In genomic region chr2:7899241-7899640, GRCh38 we compare ENCODE assay signal across 17 cellular contexts.
DNase-seq lines count a peak whose midpoint lies in the region; ATAC-seq and TF ChIP-seq lines count a peak whose summit lies in the region.
"Had no signal": no experiment of that assay in that cellular context is flagged by ENCODE, and none has a peak within 500 bp of the region (broad histone marks: within the 10 kb centered on the region; RNA-seq: fewer than 3 reads in every experiment).

No MANE protein-coding gene starts in this region.

- H3K27ac Mint-ChIP-seq in activated naive CD8-positive, alpha-beta T cell treated with anti-CD3 and anti-CD28 coated beads, Interleukin-2, amount 10 ng/mL, durations not matched to agents 7 days and 5 days = peak overlapping the region; percentile 24
- no peak overlapping the region for H3K27ac Mint-ChIP-seq in activated naive CD8-positive, alpha-beta T cell treated with anti-CD3 and anti-CD28 coated beads, Interleukin-2, amount 50 U/mL, for 24 hours
- H3K27ac Mint-ChIP-seq: activated T-helper 17 cell treated with anti-CD3 and anti-CD28 coated beads, Interleukin-2, amount 50 U/mL, for 72 hours had no signal

- H3K4me3 ChIP-seq in SK-N-MC = peak overlapping the region; percentile 70
- no peak overlapping the region for H3K4me3 ChIP-seq in uterus
- H3K4me3 ChIP-seq: spleen had no signal

- no peak for TF ChIP-seq CTCF in uterus (IDR thresholded peaks at IDR 0.05)

- DNase-seq in activated naive CD8-positive, alpha-beta T cell treated with anti-CD3 and anti-CD28 coated beads, Interleukin-2, amount 10 ng/mL, durations not matched to agents 7 days and 5 days = no peak
- no peak for DNase-seq in activated naive CD8-positive, alpha-beta T cell treated with anti-CD3 and anti-CD28 coated beads, Interleukin-2, amount 50 U/mL, for 24 hours
- DNase-seq in NCI-H1436 treated with DMSO at 0.1 percent for 48 hours (lab: John Stamatoyannopoulos, UW) (peak; percentile 19), SK-N-MC (ENCODE audit: low read depth, low spot score) (peak; percentile 57), dermis blood vessel endothelial cell (no peak), OCI-M2 (lab: John Stamatoyannopoulos, UW; ENCODE audit: unreplicated experiment) (no peak), uterus (no peak)
- DNase-seq: activated CD8-positive, alpha-beta memory T cell treated with anti-CD3 and anti-CD28 coated beads for 24 hours; cerebellar nuclear complex; foreskin keratinocyte; left ventricle myocardium superior; posterior cingulate gyrus; spleen; stimulated activated naive CD4-positive, alpha-beta T cell treated with Interleukin-2 at 50 U/mL for 16 hours had no signal

- no peak for ATAC-seq in activated naive CD8-positive, alpha-beta T cell treated with anti-CD3 and anti-CD28 coated beads, Interleukin-2, amount 10 ng/mL, durations not matched to agents 7 days and 5 days (ENCODE audit: low read depth)
- no peak for ATAC-seq in activated naive CD8-positive, alpha-beta T cell treated with anti-CD3 and anti-CD28 coated beads, Interleukin-2, amount 50 U/mL, for 24 hours
- no peak for ATAC-seq in GM19455 (IDR thresholded peaks at IDR 0.05; ENCODE audit: unreplicated experiment)
- ATAC-seq: activated T-helper 17 cell treated with anti-CD3 and anti-CD28 coated beads, Interleukin-2, amount 50 U/mL, for 72 hours; foreskin keratinocyte; left ventricle myocardium superior had no signal

- no peaks in the 10 kb centered on the region for H3K36me3 Mint-ChIP-seq in activated naive CD8-positive, alpha-beta T cell treated with anti-CD3 and anti-CD28 coated beads, Interleukin-2, amount 10 ng/mL, durations not matched to agents 7 days and 5 days
- no peaks in the 10 kb centered on the region for H3K36me3 Mint-ChIP-seq in activated naive CD8-positive, alpha-beta T cell treated with anti-CD3 and anti-CD28 coated beads, Interleukin-2, amount 50 U/mL, for 24 hours (ENCODE audit: low read depth)

- H3K27me3 ChIP-seq in uterus = no peaks in the 10 kb centered on the region
- H3K27me3 ChIP-seq: foreskin keratinocyte had no signal

- intact Hi-C loops in uterus (cut with DNase I; ENCODE audit: low total_unique reads) = no loop called here

- peaks cover 1% of the 10 kb centered on the region for H3K9me3 Mint-ChIP-seq in activated naive CD8-positive, alpha-beta T cell treated with anti-CD3 and anti-CD28 coated beads, Interleukin-2, amount 10 ng/mL, durations not matched to agents 7 days and 5 days
- peaks cover 2% of the 10 kb centered on the region for H3K9me3 Mint-ChIP-seq in activated naive CD8-positive, alpha-beta T cell treated with anti-CD3 and anti-CD28 coated beads, Interleukin-2, amount 50 U/mL, for 24 hours
- H3K9me3 Mint-ChIP-seq: activated T-helper 17 cell treated with anti-CD3 and anti-CD28 coated beads, Interleukin-2, amount 50 U/mL, for 72 hours had no signal

- no peak overlapping the region for H3K4me3 Mint-ChIP-seq in activated naive CD8-positive, alpha-beta T cell treated with anti-CD3 and anti-CD28 coated beads, Interleukin-2, amount 10 ng/mL, durations not matched to agents 7 days and 5 days
- no peak overlapping the region for H3K4me3 Mint-ChIP-seq in activated naive CD8-positive, alpha-beta T cell treated with anti-CD3 and anti-CD28 coated beads, Interleukin-2, amount 50 U/mL, for 24 hours
- H3K4me3 Mint-ChIP-seq: activated T-helper 17 cell treated with anti-CD3 and anti-CD28 coated beads, Interleukin-2, amount 50 U/mL, for 72 hours had no signal

- H3K36me3 ChIP-seq in SK-N-MC (ENCODE audit: insufficient read depth, low read length) (no peaks in the 10 kb centered on the region), uterus (no peaks in the 10 kb centered on the region)
- H3K36me3 ChIP-seq: spleen had no signal

- peaks cover 25% of the 10 kb centered on the region for H3K4me1 Mint-ChIP-seq in activated naive CD8-positive, alpha-beta T cell treated with anti-CD3 and anti-CD28 coated beads, Interleukin-2, amount 10 ng/mL, durations not matched to agents 7 days and 5 days
- H3K4me1 Mint-ChIP-seq in activated naive CD8-positive, alpha-beta T cell treated with anti-CD3 and anti-CD28 coated beads, Interleukin-2, amount 50 U/mL, for 24 hours = peaks cover 12% of the 10 kb centered on the region

- TF ChIP-seq POLR2A in uterus (IDR thresholded peaks at IDR 0.05) = no peak

- H3K9ac ChIP-seq in SK-N-MC (ENCODE audit: insufficient read length) = no peak overlapping the region
- H3K9ac ChIP-seq: KMS-11 had no signal

- H3K9me3 ChIP-seq in SK-N-MC (ENCODE audit: low read depth, low read length) (no peaks in the 10 kb centered on the region), uterus (no peaks in the 10 kb centered on the region)
- H3K9me3 ChIP-seq: spleen had no signal

- H3K27me3 Mint-ChIP-seq in activated naive CD8-positive, alpha-beta T cell treated with anti-CD3 and anti-CD28 coated beads, Interleukin-2, amount 10 ng/mL, durations not matched to agents 7 days and 5 days = peaks cover 9% of the 10 kb centered on the region
- peaks cover 7% of the 10 kb centered on the region for H3K27me3 Mint-ChIP-seq in activated naive CD8-positive, alpha-beta T cell treated with anti-CD3 and anti-CD28 coated beads, Interleukin-2, amount 50 U/mL, for 24 hours

- H3K4me1 ChIP-seq in uterus = no peaks in the 10 kb centered on the region
- H3K4me1 ChIP-seq: foreskin keratinocyte had no signal

- peak overlapping the region; percentile 69 for H3K27ac ChIP-seq in SK-N-MC
- no peak overlapping the region for H3K27ac ChIP-seq in uterus
- H3K27ac ChIP-seq: foreskin keratinocyte, KMS-11, spleen had no signal

- POLR2A ChIA-PET in activated naive CD8-positive, alpha-beta T cell treated with anti-CD3 and anti-CD28 coated beads, Interleukin-2, amount 10 ng/mL, durations not matched to agents 7 days and 5 days (lab: Charles Lee) = no interaction called here

Comparison
In these comparisons a context has a peak if more than half of its experiments do, and no peak if none do; other contexts are left out.
1. DNase-seq: peak in NCI-H1436 treated with DMSO at 0.1 percent for 48 hours (single experiment) and SK-N-MC (single experiment); none in activated naive CD8-positive, alpha-beta T cell treated with anti-CD3 and anti-CD28 coated beads, Interleukin-2, amount 10 ng/mL, durations not matched to agents 7 days and 5 days (single experiment), activated naive CD8-positive, alpha-beta T cell treated with anti-CD3 and anti-CD28 coated beads, Interleukin-2, amount 50 U/mL, for 24 hours (single experiment), dermis blood vessel endothelial cell (single experiment), OCI-M2 (single experiment) and uterus (0 of 2).